In the genomic region with DNA sequence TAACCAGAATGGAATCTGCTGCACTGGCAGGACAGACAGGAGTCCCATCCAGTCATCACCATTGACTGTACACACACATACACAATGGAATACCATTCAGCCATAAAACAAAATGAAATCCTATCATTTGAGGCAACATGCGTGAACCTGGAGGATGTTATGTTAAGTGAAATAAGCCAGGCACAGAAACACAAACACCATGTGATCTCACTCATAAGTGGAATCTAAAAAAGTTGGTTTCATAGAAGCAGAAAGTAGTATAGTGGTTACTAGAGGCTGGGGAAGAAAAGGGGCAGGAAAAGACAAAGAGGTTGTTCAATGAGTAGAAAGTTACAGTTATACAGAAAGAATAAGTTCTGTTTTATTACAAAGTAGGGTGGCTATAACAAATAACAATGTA, we compare ENCODE assay signal across 17 cellular contexts.
"Had no signal": no experiment of that assay in that cellular context is flagged by ENCODE, and none has a peak within 500 bp of the region (broad histone marks: within the 10 kb centered on the region; RNA-seq: fewer than 3 reads in every experiment).

No MANE protein-coding gene starts in this region.

- H3K27ac ChIP-seq: cardiac muscle cell, foreskin keratinocyte, sigmoid colon, thoracic aorta, upper lobe of left lung had no signal

- ATAC-seq: foreskin keratinocyte had no signal

- DNase-seq: activated B cell treated with CpG ODN at 0.5 μM for 24 hours; activated CD4-positive, alpha-beta memory T cell treated with anti-CD3 and anti-CD28 coated beads for 36 hours; activated CD4-positive, alpha-beta T cell treated with anti-CD3 and anti-CD28 coated beads for 4 hours; activated naive CD4-positive, alpha-beta T cell treated with Interleukin-2 at 50 U/mL for 16 hours; activated naive CD8-positive, alpha-beta T cell treated with anti-CD3 and anti-CD28 coated beads, Interleukin-2, amount 10 ng/mL, durations not matched to agents 7 days and 5 days; activated T-cell treated with anti-CD3 and anti-CD28 coated beads for 4 hours; amygdala; foreskin keratinocyte; glutamatergic neuron; hypothalamus; islet precursor cell; sigmoid colon; stimulated activated CD4-positive, alpha-beta T cell treated with anti-CD3 and anti-CD28 coated beads, Interleukin-4, amount 100 ng/mL, for 4 hours; stimulated activated naive B cell treated with anti-CD40 and anti-IgM and Interleukin-4, amounts not matched to agents 10 μg/mL and 1 μg/mL and 100 μg/mL, for 72 hours; upper lobe of left lung had no signal

- H3K4me3 ChIP-seq: cardiac muscle cell, sigmoid colon, thoracic aorta, upper lobe of left lung had no signal
